ENCODE assay signal across 9 cellular contexts in genomic region chr6:159701413-159701999, GRCh38. TPM values are rescaled to one million over a fixed set of nuclear protein-coding genes. Genes with fewer than 3 reads are reported as not detected.
DNase-seq lines count a peak whose midpoint lies in the region; ATAC-seq and TF ChIP-seq lines count a peak whose summit lies in the region.
"Had no signal": no experiment of that assay in that cellular context is flagged by ENCODE, and none has a peak within 500 bp of the region (broad histone marks: within the 10 kb centered on the region; RNA-seq: fewer than 3 reads in every experiment).

No MANE protein-coding gene starts in this region.

- H3K9me3 Mint-ChIP-seq in endothelial cell (ENCODE audit: unreplicated experiment), result no peaks in the 10 kb centered on the region
- H3K9me3 Mint-ChIP-seq: IgD-negative memory B cell had no signal

- peaks cover 11% of the 10 kb centered on the region for H3K36me3 Mint-ChIP-seq in endothelial cell (ENCODE audit: low read depth, unreplicated experiment)
- H3K36me3 Mint-ChIP-seq: IgD-negative memory B cell had no signal

- DNase-seq in EH (ENCODE audit: low read depth), result peak; percentile 95
- peak; percentile 87 for DNase-seq in RPMI7951 (ENCODE audit: low read depth)
- peak; percentile 93 for DNase-seq in fibroblast of gingiva (ENCODE audit: low read depth)
- peak; percentile 100 for DNase-seq in renal cortical epithelial cell (ENCODE audit: low read depth)
- DNase-seq in endothelial cell (ENCODE audit: low spot score), result no peak
- DNase-seq in GM19240 (ENCODE audit: insufficient read length, low spot score), result no peak
- no peak for DNase-seq in activated effector memory CD4-positive, alpha-beta T cell treated with Interleukin-2 at 50 U/mL for 16 hours

- ATAC-seq in GM21423 (IDR thresholded peaks at IDR 0.05; ENCODE audit: unreplicated experiment), result no peak

- peaks cover 8% of the 10 kb centered on the region for H3K27me3 Mint-ChIP-seq in endothelial cell (ENCODE audit: unreplicated experiment)
- H3K27me3 Mint-ChIP-seq: IgD-negative memory B cell had no signal

- H3K27ac Mint-ChIP-seq in endothelial cell (ENCODE audit: unreplicated experiment), result no peak overlapping the region

- H3K4me3 Mint-ChIP-seq in endothelial cell (ENCODE audit: unreplicated experiment), result no peak overlapping the region

- TF ChIP-seq CTCF in endothelial cell (IDR thresholded peaks at IDR 0.05; ENCODE audit: unreplicated experiment), result no peak

- no peaks in the 10 kb centered on the region for H3K4me1 Mint-ChIP-seq in endothelial cell (ENCODE audit: unreplicated experiment)

RNA-seq across cellular contexts. Expression of gene SOD2, which starts 8.5 kb away (rescaled TPM):
- total RNA-seq in RPMI7951 (2014; rRNA removed; shearing (Covaris generic)), result 59.8 and 79.5 TPM in 2 replicates
- 2,050 and 3,674 TPM in 2 replicates for total RNA-seq in renal cortical epithelial cell
- total RNA-seq in endothelial cell (ENCODE audit: unreplicated experiment), result 41.3 TPM

RNA-seq across cellular contexts. Expression of gene WTAP, which starts 25.8 kb away (rescaled TPM):
- total RNA-seq in RPMI7951 (2014; rRNA removed; shearing (Covaris generic)), result 92.3 and 93.5 TPM in 2 replicates
- total RNA-seq in renal cortical epithelial cell, result 135 and 146 TPM in 2 replicates
- total RNA-seq in endothelial cell (ENCODE audit: unreplicated experiment), result 95.4 TPM

Comparison
In these comparisons a context has a peak if more than half of its experiments do, and no peak if none do; other contexts are left out.
1. DNase-seq: peak in EH (single experiment), RPMI7951 (single experiment), fibroblast of gingiva (single experiment) and renal cortical epithelial cell (single experiment); none in endothelial cell (single experiment), GM19240 (single experiment) and activated effector memory CD4-positive, alpha-beta T cell treated with Interleukin-2 at 50 U/mL for 16 hours (single experiment).
2. RNA of gene SOD2, which starts 8.5 kb away (total RNA-seq): 2,050 to 3,674 TPM in renal cortical epithelial cell; 59.8 to 79.5 TPM in RPMI7951 and 41.3 TPM in endothelial cell (single experiment); every median in the first group is over 10 times any median in the second.